In genomic region chr2:235534608-235535422, GRCh38 we compare ENCODE assay signal across 24 cellular contexts. TPM values are rescaled to one million over a fixed set of nuclear protein-coding genes. Genes with fewer than 3 reads are reported as not detected.
DNase-seq lines count a peak whose midpoint lies in the region; TF ChIP-seq lines count a peak whose summit lies in the region.
"Had no signal": no experiment of that assay in that cellular context is flagged by ENCODE, and none has a peak within 500 bp of the region (broad histone marks: within the 10 kb centered on the region; RNA-seq: fewer than 3 reads in every experiment).

No MANE protein-coding gene starts in this region.

- peaks cover 28 to 83% (median 68%) of the 10 kb centered on the region in 11 experiments; a peak in 21 of 22 replicates for H4K20me1 ChIP-seq in BLaER1 treated with 17β-estradiol and CSF1 and Interleukin-3, amounts not matched to agents 10 nM and 100 nM
- H4K20me1 ChIP-seq in neural progenitor cell (ENCODE audit: low read depth): peaks cover 79% of the 10 kb centered on the region

- peaks cover 0 to 10% (median 7%) of the 10 kb centered on the region in 11 experiments; a peak in 7 of 22 replicates for H3K9me3 ChIP-seq in BLaER1 treated with 17β-estradiol and CSF1 and Interleukin-3, amounts not matched to agents 10 nM and 100 nM (replicated peaks in 1 of 11)
- H3K9me3 ChIP-seq in neural progenitor cell (ENCODE audit: low read depth): no peaks in the 10 kb centered on the region
- H3K9me3 ChIP-seq: breast epithelium, ovary, sigmoid colon had no signal

- H3K9ac ChIP-seq in BLaER1 treated with 17β-estradiol and CSF1 and Interleukin-3, amounts not matched to agents 10 nM and 100 nM: peak overlapping the region in 8 of 11 experiments; percentile 10 to 71 (median 56); a peak in 11 of 22 replicates
- H3K9ac ChIP-seq in neural progenitor cell: no peak overlapping the region

- H3F3A ChIP-seq in neural progenitor cell (ENCODE audit: low read depth): no peaks in the 10 kb centered on the region

- DNase-seq in NCI-H187 treated with DMSO at 0.1 percent for 48 hours (lab: John Stamatoyannopoulos, UW): peak; percentile 1
- peak in 5 of 10 donors; percentile 21 to 40 (median 31) for DNase-seq in dorsolateral prefrontal cortex
- no peak for DNase-seq in neural progenitor cell (ENCODE audit: low spot score)
- DNase-seq in activated CD8-positive, alpha-beta memory T cell treated with anti-CD3 and anti-CD28 coated beads, Interleukin-2, amount 50 U/mL, for 4 hours: no peak
- DNase-seq in GM10266 (ENCODE audit: extremely low spot score): no peak
- no peak for DNase-seq in ureter (ENCODE audit: low spot score)
- DNase-seq in NCI-H446 (lab: John Stamatoyannopoulos, UW): no peak
- DNase-seq: activated CD4-positive, alpha-beta T cell treated with anti-CD3 and anti-CD28 coated beads, Interleukin-2, amount 50 U/mL, for 48 hours; activated naive CD4-positive, alpha-beta T cell; GOT3; Kasumi-1; naive B cell; NCI-H1048; NCI-H2227 treated with DMSO at 0.1 percent for 48 hours; RPMI8226; sigmoid colon; WERI-Rb-1 had no signal

- peak overlapping the region; percentile 57 for H3K27ac Mint-ChIP-seq in neural progenitor cell
- H3K27ac Mint-ChIP-seq: memory B cell; naive B cell; stimulated activated effector memory CD8-positive, alpha-beta T cell treated with anti-CD3 and anti-CD28 coated beads, Interleukin-12 subunit alpha, Interleukin-12 subunit beta, amount 100 ng/mL, for 72 hours had no signal

- peaks cover 0 to 12% (median 0%) of the 10 kb centered on the region in 11 experiments; a peak in 4 of 22 replicates for H3K27me3 ChIP-seq in BLaER1 treated with 17β-estradiol and CSF1 and Interleukin-3, amounts not matched to agents 10 nM and 100 nM
- H3K27me3 ChIP-seq in dorsolateral prefrontal cortex (no peaks in the 10 kb centered on the region), neural progenitor cell (no peaks in the 10 kb centered on the region)
- H3K27me3 ChIP-seq: breast epithelium, hepatocyte, ovary, sigmoid colon had no signal

- H3K9me3 Mint-ChIP-seq in neural progenitor cell: peaks cover 7% of the 10 kb centered on the region
- H3K9me3 Mint-ChIP-seq: memory B cell; stimulated activated effector memory CD8-positive, alpha-beta T cell treated with anti-CD3 and anti-CD28 coated beads, Interleukin-12 subunit alpha, Interleukin-12 subunit beta, amount 100 ng/mL, for 72 hours had no signal

- H3K4me2 ChIP-seq in BLaER1 treated with 17β-estradiol and CSF1 and Interleukin-3, amounts not matched to agents 10 nM and 100 nM: peak overlapping the region; percentile 76 to 99 (median 90)
- no peak overlapping the region for H3K4me2 ChIP-seq in neural progenitor cell
- H3K4me2 ChIP-seq: hepatocyte had no signal

- H3K79me2 ChIP-seq in neural progenitor cell (ENCODE audit: low read depth): peaks cover 93% of the 10 kb centered on the region

- no peaks in the 10 kb centered on the region for H3K36me3 ChIP-seq in BLaER1 treated with 17β-estradiol and CSF1 and Interleukin-3, amounts not matched to agents 10 nM and 100 nM
- H3K36me3 ChIP-seq in neural progenitor cell: no peaks in the 10 kb centered on the region
- H3K36me3 ChIP-seq: breast epithelium, ovary, sigmoid colon, WERI-Rb-1 had no signal

- H3K27ac ChIP-seq in BLaER1 treated with 17β-estradiol and CSF1 and Interleukin-3, amounts not matched to agents 10 nM and 100 nM: peak overlapping the region in 7 of 11 experiments; percentile 11 to 78 (median 68); a peak in 13 of 22 replicates
- peak overlapping the region in 26 of 59 donors; percentile 2 to 82 (median 60) for H3K27ac ChIP-seq in dorsolateral prefrontal cortex
- no peak overlapping the region for H3K27ac ChIP-seq in neural progenitor cell
- H3K27ac ChIP-seq: breast epithelium, hepatocyte, ovary, sigmoid colon, SK-N-MC, WERI-Rb-1 had no signal

- intact Hi-C loops in dorsolateral prefrontal cortex (cut with DNase I): no loop called here

- H3K4me3 Mint-ChIP-seq in neural progenitor cell: no peak overlapping the region
- H3K4me3 Mint-ChIP-seq: memory B cell; naive B cell; stimulated activated effector memory CD8-positive, alpha-beta T cell treated with anti-CD3 and anti-CD28 coated beads, Interleukin-12 subunit alpha, Interleukin-12 subunit beta, amount 100 ng/mL, for 72 hours had no signal

- H3K4me1 ChIP-seq in BLaER1 treated with 17β-estradiol and CSF1 and Interleukin-3, amounts not matched to agents 10 nM and 100 nM: peaks cover 19 to 60% (median 29%) of the 10 kb centered on the region in 10 experiments
- H3K4me1 ChIP-seq in neural progenitor cell: peaks cover 7% of the 10 kb centered on the region
- H3K4me1 ChIP-seq: breast epithelium had no signal

- peaks cover 5% of the 10 kb centered on the region for H3K36me3 Mint-ChIP-seq in neural progenitor cell
- H3K36me3 Mint-ChIP-seq: memory B cell; naive B cell; stimulated activated effector memory CD8-positive, alpha-beta T cell treated with anti-CD3 and anti-CD28 coated beads, Interleukin-12 subunit alpha, Interleukin-12 subunit beta, amount 100 ng/mL, for 72 hours had no signal

- H3K4me3 ChIP-seq in BLaER1 treated with 17β-estradiol and CSF1 and Interleukin-3, amounts not matched to agents 10 nM and 100 nM: peak overlapping the region; percentile 30 to 45 (median 34); a peak in 16 of 20 replicates
- peak overlapping the region in 47 of 59 donors; percentile 0 to 63 (median 35) for H3K4me3 ChIP-seq in dorsolateral prefrontal cortex
- H3K4me3 ChIP-seq in neural progenitor cell: no peak overlapping the region
- H3K4me3 ChIP-seq: hepatocyte, ovary, sigmoid colon, SK-N-MC had no signal

- peaks cover 10% of the 10 kb centered on the region for H3K27me3 Mint-ChIP-seq in neural progenitor cell (ENCODE audit: insufficient read depth, low read depth)

- no peak overlapping the region for H2AFZ ChIP-seq in neural progenitor cell (replicated peaks)
- H2AFZ ChIP-seq: hepatocyte had no signal

- TF ChIP-seq CTCF in dorsolateral prefrontal cortex (IDR thresholded peaks at IDR 0.05 in 54 of 56, conservative IDR thresholded peaks at IDR 0.05 in 2 of 56; ENCODE audit: low read depth in 1 of 56, partially characterized antibody in 56 of 56) (no peak), neural progenitor cell (IDR thresholded peaks at IDR 0.05) (no peak), GM10266 (IDR thresholded peaks at IDR 0.05; ENCODE audit: control insufficient read depth, insufficient read depth, low read depth, missing control alignments) (no peak)

- peaks cover 55% of the 10 kb centered on the region for H3K4me1 Mint-ChIP-seq in neural progenitor cell
- H3K4me1 Mint-ChIP-seq: memory B cell; naive B cell; stimulated activated effector memory CD8-positive, alpha-beta T cell treated with anti-CD3 and anti-CD28 coated beads, Interleukin-12 subunit alpha, Interleukin-12 subunit beta, amount 100 ng/mL, for 72 hours had no signal

RNA-seq across cellular contexts. Expression of gene AGAP1, which starts 41.0 kb away (rescaled TPM):
- 100 to 1,000 TPM; 141 to 246 (median 193) TPM for total RNA-seq in dorsolateral prefrontal cortex
- 20.4 and 26.9 TPM in 2 replicates for total RNA-seq in neural progenitor cell (ENCODE audit: low replicate concordance)
- total RNA-seq in ureter: 43.2 TPM
